In genomic region chr16:78237856-78238255, GRCh38 we compare ENCODE assay signal across 29 cellular contexts.
"Had no signal": no experiment of that assay in that cellular context is flagged by ENCODE, and none has a peak within 500 bp of the region (broad histone marks: within the 10 kb centered on the region; RNA-seq: fewer than 3 reads in every experiment).

No MANE protein-coding gene starts in this region.

- ATAC-seq: esophagus mucosa; gastrocnemius medialis; left lung; mucosa of descending colon; natural killer cell treated with Interleukin-12 subunit alpha and Interleukin-12 subunit beta and Interleukin-15 and Interleukin-18, amount 100 ng/mL, for 72 hours; psoas muscle; right lobe of liver had no signal

- H3K4me3 Mint-ChIP-seq: central memory CD8-positive, alpha-beta T cell; dendritic cell treated with granulocyte-macrophage colony-stimulating factor and Interleukin-4, amounts not matched to agents 40 ng/mL and 50 ng/mL, for 4 days; endodermal cell; memory B cell; mesothelial cell of epicardium; naive B cell; natural killer cell treated with Interleukin-12 subunit alpha and Interleukin-12 subunit beta and Interleukin-15 and Interleukin-18, amount 100 ng/mL, for 72 hours had no signal

- H3K36me3 ChIP-seq: colonic mucosa, gastrocnemius medialis, left lung, right lobe of liver, tibial artery, upper lobe of left lung had no signal

- H3K27ac Mint-ChIP-seq: dendritic cell treated with granulocyte-macrophage colony-stimulating factor and Interleukin-4, amounts not matched to agents 40 ng/mL and 50 ng/mL, for 4 days; endodermal cell; memory B cell; mesothelial cell of epicardium; natural killer cell treated with Interleukin-12 subunit alpha and Interleukin-12 subunit beta and Interleukin-15 and Interleukin-18, amount 100 ng/mL, for 72 hours had no signal

- H3K4me1 ChIP-seq: colonic mucosa had no signal

- H3K36me3 Mint-ChIP-seq: mesothelial cell of epicardium; natural killer cell treated with Interleukin-12 subunit alpha and Interleukin-12 subunit beta and Interleukin-15 and Interleukin-18, amount 100 ng/mL, for 72 hours had no signal

- H3K9me3 Mint-ChIP-seq: central memory CD8-positive, alpha-beta T cell; dendritic cell treated with granulocyte-macrophage colony-stimulating factor and Interleukin-4, amounts not matched to agents 40 ng/mL and 50 ng/mL, for 4 days; endodermal cell; memory B cell; mesothelial cell of epicardium; naive B cell; natural killer cell treated with Interleukin-12 subunit alpha and Interleukin-12 subunit beta and Interleukin-15 and Interleukin-18, amount 100 ng/mL, for 72 hours had no signal

- H3K27me3 ChIP-seq: colonic mucosa, gastrocnemius medialis, left lung, right lobe of liver, testis, tibial artery, upper lobe of left lung had no signal

- H3K4me3 ChIP-seq: colonic mucosa, gastrocnemius medialis, left lung, lung, mucosa of descending colon, psoas muscle, right lobe of liver, smooth muscle cell, testis, tibial artery, upper lobe of left lung had no signal

- H3K9me3 ChIP-seq: colonic mucosa, gastrocnemius medialis, left lung, mucosa of descending colon, psoas muscle, right lobe of liver, testis, tibial artery, upper lobe of left lung had no signal

- DNase-seq: colonic mucosa; effector CD8-positive, alpha-beta T cell; endodermal cell; foreskin fibroblast; gastrocnemius medialis; left lung; naive B cell; nucleus accumbens; psoas muscle; right lobe of liver; stimulated activated CD4-positive, alpha-beta T cell treated with anti-CD3 and anti-CD28 coated beads, Interleukin-12 subunit alpha, Interleukin-12 subunit beta, amount 100 ng/mL, for 4 hours; stimulated activated CD4-positive, alpha-beta T cell treated with anti-CD3 and anti-CD28 coated beads, Interleukin-1b, Interleukin-23, amount 100 ng/mL, for 48 hours; stimulated activated CD4-positive, alpha-beta T cell treated with anti-CD3 and anti-CD28 coated beads, Interleukin-4, amount 100 ng/mL, for 1 hour; stimulated activated CD8-positive, alpha-beta memory T cell treated with anti-CD3 and anti-CD28 coated beads, Interleukin-4, amount 100 ng/mL, for 48 hours; stimulated activated naive CD4-positive, alpha-beta T cell; substantia nigra; tibial artery; upper lobe of left lung had no signal

- H3K27me3 Mint-ChIP-seq: central memory CD8-positive, alpha-beta T cell; dendritic cell treated with granulocyte-macrophage colony-stimulating factor and Interleukin-4, amounts not matched to agents 40 ng/mL and 50 ng/mL, for 4 days; memory B cell; naive B cell; natural killer cell treated with Interleukin-12 subunit alpha and Interleukin-12 subunit beta and Interleukin-15 and Interleukin-18, amount 100 ng/mL, for 72 hours had no signal

- H3K27ac ChIP-seq: colonic mucosa, epithelial cell of prostate, gastrocnemius medialis, left lung, psoas muscle, right lobe of liver, tibial artery, upper lobe of left lung had no signal
